1 cellular context compared by ENCODE assay signal in the genomic region with DNA sequence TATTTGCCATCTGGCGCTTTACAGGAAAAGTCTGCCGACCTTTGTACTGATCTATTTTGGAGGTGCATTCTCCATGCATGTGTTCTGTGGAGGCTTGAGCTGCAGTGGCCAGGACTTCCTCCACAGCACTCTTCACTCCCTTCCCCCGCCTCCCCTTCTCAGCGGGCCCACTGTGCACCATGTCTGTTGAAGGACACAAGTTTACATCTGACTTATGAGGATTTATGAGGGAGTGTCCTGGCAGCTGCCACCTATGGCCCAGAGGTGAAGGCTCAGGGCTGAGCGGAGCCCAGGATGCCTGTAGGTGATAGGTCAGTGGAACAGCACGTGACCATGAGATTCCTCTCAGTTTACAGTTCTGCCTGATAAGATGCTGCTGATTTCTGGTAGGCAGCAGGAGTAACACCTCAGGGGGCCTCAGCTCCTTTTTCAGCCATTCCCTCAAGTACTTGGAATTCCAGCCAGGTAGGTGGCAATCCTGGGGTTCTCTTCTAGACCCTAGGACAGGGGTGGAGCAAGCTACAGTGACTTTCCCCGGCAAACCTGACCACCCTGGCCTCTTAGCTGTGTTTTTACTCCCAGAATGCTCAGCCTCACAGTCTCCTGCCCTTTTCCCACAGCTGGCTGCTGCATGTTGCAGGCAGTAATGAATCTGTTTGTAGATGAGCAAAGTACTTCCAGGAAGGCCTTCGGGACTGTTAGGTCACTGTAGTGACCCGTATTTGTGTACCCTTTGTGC.
A peak's percentile ranks its signal among the peaks of the same experiment; 100 is the strongest.
TF ChIP-seq lines count a peak whose summit lies in the region.

No MANE protein-coding gene starts in this region.

TF ChIP-seq in HepG2, 621 proteins besides CTCF, POLR2A, EP300 and RAD21 (continued from another document and continues in another):
- no peak for TF ChIP-seq ZNF17 (CRISPR knock-in tag; IDR thresholded peaks at IDR 0.05)
- peak; percentile 62; the same call in 1 of the 2 replicates for TF ChIP-seq ZSCAN9 (CRISPR knock-in tag; IDR thresholded peaks at IDR 0.05; ENCODE audit: borderline replicate concordance)
- TF ChIP-seq NFE2L1 (CRISPR knock-in tag; IDR thresholded peaks at IDR 0.05; ENCODE audit: borderline replicate concordance): no peak
- no peak for TF ChIP-seq SMAD9 (CRISPR knock-in tag; IDR thresholded peaks at IDR 0.05)
- no peak for TF ChIP-seq ZNF235 (CRISPR knock-in tag; IDR thresholded peaks at IDR 0.05; ENCODE audit: borderline replicate concordance)
- TF ChIP-seq, protein P1, sequence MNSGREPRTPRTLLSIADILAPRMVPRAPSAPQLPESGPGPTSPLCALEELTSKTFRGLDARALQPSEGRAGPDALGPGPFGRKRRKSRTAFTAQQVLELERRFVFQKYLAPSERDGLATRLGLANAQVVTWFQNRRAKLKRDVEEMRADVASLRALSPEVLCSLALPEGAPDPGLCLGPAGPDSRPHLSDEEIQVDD (CRISPR knock-in tag; IDR thresholded peaks at IDR 0.05; ENCODE audit: borderline replicate concordance): no peak
- TF ChIP-seq ZNF350 (CRISPR knock-in tag; IDR thresholded peaks at IDR 0.05; ENCODE audit: borderline replicate concordance, low read depth): peak; percentile 60; the same call in 1 of the 2 replicates
- TF ChIP-seq, protein P2, sequence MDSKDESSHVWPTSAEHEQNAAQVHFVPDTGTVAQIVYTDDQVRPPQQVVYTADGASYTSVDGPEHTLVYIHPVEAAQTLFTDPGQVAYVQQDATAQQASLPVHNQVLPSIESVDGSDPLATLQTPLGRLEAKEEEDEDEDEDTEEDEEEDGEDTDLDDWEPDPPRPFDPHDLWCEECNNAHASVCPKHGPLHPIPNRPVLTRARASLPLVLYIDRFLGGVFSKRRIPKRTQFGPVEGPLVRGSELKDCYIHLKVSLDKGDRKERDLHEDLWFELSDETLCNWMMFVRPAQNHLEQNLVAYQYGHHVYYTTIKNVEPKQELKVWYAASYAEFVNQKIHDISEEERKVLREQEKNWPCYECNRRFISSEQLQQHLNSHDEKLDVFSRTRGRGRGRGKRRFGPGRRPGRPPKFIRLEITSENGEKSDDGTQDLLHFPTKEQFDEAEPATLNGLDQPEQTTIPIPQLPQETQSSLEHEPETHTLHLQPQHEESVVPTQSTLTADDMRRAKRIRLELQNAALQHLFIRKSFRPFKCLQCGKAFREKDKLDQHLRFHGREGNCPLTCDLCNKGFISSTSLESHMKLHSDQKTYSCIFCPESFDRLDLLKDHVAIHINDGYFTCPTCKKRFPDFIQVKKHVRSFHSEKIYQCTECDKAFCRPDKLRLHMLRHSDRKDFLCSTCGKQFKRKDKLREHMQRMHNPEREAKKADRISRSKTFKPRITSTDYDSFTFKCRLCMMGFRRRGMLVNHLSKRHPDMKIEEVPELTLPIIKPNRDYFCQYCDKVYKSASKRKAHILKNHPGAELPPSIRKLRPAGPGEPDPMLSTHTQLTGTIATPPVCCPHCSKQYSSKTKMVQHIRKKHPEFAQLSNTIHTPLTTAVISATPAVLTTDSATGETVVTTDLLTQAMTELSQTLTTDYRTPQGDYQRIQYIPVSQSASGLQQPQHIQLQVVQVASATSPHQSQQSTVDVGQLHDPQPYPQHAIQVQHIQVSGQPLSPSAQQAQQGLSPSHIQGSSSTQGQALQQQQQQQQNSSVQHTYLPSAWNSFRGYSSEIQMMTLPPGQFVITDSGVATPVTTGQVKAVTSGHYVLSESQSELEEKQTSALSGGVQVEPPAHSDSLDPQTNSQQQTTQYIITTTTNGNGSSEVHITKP (CRISPR knock-in tag; IDR thresholded peaks at IDR 0.05; ENCODE audit: low read depth): no peak
- no peak for TF ChIP-seq ZNF550 (CRISPR knock-in tag; IDR thresholded peaks at IDR 0.05; ENCODE audit: borderline replicate concordance)
- TF ChIP-seq, protein P3, sequence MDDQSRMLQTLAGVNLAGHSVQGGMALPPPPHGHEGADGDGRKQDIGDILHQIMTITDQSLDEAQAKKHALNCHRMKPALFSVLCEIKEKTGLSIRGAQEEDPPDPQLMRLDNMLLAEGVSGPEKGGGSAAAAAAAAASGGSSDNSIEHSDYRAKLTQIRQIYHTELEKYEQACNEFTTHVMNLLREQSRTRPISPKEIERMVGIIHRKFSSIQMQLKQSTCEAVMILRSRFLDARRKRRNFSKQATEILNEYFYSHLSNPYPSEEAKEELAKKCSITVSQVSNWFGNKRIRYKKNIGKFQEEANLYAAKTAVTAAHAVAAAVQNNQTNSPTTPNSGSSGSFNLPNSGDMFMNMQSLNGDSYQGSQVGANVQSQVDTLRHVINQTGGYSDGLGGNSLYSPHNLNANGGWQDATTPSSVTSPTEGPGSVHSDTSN (CRISPR knock-in tag; IDR thresholded peaks at IDR 0.05; ENCODE audit: borderline replicate concordance): no peak
- TF ChIP-seq ZNF468 (CRISPR knock-in tag; IDR thresholded peaks at IDR 0.05): no peak
- TF ChIP-seq SIX1 (CRISPR knock-in tag; IDR thresholded peaks at IDR 0.05; ENCODE audit: borderline replicate concordance): no peak
- 0 out of 2 replicates have a peak, but pooled peaks have one; percentile 34 for TF ChIP-seq NR2F2 (IDR thresholded peaks at IDR 0.05; ENCODE audit: borderline replicate concordance, low read depth)
- TF ChIP-seq ZFP36L1 (CRISPR knock-in tag; IDR thresholded peaks at IDR 0.05): 0 out of 2 replicates have a peak, but pooled peaks have one; percentile 15
- TF ChIP-seq, protein P4, sequence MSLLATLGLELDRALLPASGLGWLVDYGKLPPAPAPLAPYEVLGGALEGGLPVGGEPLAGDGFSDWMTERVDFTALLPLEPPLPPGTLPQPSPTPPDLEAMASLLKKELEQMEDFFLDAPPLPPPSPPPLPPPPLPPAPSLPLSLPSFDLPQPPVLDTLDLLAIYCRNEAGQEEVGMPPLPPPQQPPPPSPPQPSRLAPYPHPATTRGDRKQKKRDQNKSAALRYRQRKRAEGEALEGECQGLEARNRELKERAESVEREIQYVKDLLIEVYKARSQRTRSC (CRISPR knock-in tag; IDR thresholded peaks at IDR 0.05; ENCODE audit: low read depth): 0 out of 2 replicates have a peak, but pooled peaks have one; percentile 48
- no peak for TF ChIP-seq ZNF326 (CRISPR knock-in tag; IDR thresholded peaks at IDR 0.05; ENCODE audit: borderline replicate concordance)
- TF ChIP-seq, protein P5, sequence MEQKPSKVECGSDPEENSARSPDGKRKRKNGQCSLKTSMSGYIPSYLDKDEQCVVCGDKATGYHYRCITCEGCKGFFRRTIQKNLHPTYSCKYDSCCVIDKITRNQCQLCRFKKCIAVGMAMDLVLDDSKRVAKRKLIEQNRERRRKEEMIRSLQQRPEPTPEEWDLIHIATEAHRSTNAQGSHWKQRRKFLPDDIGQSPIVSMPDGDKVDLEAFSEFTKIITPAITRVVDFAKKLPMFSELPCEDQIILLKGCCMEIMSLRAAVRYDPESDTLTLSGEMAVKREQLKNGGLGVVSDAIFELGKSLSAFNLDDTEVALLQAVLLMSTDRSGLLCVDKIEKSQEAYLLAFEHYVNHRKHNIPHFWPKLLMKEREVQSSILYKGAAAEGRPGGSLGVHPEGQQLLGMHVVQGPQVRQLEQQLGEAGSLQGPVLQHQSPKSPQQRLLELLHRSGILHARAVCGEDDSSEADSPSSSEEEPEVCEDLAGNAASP (CRISPR knock-in tag; IDR thresholded peaks at IDR 0.05; ENCODE audit: borderline replicate concordance): peak; percentile 40; the same call in 1 of the 2 replicates
- TF ChIP-seq ZNF776 (CRISPR knock-in tag; IDR thresholded peaks at IDR 0.05): 0 out of 2 replicates have a peak, but pooled peaks have one; percentile 44
- no peak for TF ChIP-seq PAWR (CRISPR knock-in tag; IDR thresholded peaks at IDR 0.05; ENCODE audit: borderline replicate concordance)
- TF ChIP-seq, protein P6, sequence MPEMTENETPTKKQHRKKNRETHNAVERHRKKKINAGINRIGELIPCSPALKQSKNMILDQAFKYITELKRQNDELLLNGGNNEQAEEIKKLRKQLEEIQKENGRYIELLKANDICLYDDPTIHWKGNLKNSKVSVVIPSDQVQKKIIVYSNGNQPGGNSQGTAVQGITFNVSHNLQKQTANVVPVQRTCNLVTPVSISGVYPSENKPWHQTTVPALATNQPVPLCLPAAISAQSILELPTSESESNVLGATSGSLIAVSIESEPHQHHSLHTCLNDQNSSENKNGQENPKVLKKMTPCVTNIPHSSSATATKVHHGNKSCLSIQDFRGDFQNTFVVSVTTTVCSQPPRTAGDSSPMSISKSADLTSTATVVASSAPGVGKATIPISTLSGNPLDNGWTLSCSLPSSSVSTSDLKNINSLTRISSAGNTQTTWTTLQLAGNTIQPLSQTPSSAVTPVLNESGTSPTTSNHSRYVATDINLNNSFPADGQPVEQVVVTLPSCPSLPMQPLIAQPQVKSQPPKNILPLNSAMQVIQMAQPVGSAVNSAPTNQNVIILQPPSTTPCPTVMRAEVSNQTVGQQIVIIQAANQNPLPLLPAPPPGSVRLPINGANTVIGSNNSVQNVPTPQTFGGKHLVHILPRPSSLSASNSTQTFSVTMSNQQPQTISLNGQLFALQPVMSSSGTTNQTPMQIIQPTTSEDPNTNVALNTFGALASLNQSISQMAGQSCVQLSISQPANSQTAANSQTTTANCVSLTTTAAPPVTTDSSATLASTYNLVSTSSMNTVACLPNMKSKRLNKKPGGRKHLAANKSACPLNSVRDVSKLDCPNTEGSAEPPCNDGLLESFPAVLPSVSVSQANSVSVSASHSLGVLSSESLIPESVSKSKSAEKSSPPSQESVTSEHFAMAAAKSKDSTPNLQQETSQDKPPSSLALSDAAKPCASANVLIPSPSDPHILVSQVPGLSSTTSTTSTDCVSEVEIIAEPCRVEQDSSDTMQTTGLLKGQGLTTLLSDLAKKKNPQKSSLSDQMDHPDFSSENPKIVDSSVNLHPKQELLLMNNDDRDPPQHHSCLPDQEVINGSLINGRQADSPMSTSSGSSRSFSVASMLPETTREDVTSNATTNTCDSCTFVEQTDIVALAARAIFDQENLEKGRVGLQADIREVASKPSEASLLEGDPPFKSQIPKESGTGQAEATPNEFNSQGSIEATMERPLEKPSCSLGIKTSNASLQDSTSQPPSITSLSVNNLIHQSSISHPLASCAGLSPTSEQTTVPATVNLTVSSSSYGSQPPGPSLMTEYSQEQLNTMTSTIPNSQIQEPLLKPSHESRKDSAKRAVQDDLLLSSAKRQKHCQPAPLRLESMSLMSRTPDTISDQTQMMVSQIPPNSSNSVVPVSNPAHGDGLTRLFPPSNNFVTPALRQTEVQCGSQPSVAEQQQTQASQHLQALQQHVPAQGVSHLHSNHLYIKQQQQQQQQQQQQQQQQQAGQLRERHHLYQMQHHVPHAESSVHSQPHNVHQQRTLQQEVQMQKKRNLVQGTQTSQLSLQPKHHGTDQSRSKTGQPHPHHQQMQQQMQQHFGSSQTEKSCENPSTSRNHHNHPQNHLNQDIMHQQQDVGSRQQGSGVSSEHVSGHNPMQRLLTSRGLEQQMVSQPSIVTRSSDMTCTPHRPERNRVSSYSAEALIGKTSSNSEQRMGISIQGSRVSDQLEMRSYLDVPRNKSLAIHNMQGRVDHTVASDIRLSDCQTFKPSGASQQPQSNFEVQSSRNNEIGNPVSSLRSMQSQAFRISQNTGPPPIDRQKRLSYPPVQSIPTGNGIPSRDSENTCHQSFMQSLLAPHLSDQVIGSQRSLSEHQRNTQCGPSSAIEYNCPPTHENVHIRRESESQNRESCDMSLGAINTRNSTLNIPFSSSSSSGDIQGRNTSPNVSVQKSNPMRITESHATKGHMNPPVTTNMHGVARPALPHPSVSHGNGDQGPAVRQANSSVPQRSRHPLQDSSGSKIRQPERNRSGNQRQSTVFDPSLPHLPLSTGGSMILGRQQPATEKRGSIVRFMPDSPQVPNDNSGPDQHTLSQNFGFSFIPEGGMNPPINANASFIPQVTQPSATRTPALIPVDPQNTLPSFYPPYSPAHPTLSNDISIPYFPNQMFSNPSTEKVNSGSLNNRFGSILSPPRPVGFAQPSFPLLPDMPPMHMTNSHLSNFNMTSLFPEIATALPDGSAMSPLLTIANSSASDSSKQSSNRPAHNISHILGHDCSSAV (CRISPR knock-in tag; IDR thresholded peaks at IDR 0.05; ENCODE audit: borderline replicate concordance): no peak
- TF ChIP-seq, protein P7, sequence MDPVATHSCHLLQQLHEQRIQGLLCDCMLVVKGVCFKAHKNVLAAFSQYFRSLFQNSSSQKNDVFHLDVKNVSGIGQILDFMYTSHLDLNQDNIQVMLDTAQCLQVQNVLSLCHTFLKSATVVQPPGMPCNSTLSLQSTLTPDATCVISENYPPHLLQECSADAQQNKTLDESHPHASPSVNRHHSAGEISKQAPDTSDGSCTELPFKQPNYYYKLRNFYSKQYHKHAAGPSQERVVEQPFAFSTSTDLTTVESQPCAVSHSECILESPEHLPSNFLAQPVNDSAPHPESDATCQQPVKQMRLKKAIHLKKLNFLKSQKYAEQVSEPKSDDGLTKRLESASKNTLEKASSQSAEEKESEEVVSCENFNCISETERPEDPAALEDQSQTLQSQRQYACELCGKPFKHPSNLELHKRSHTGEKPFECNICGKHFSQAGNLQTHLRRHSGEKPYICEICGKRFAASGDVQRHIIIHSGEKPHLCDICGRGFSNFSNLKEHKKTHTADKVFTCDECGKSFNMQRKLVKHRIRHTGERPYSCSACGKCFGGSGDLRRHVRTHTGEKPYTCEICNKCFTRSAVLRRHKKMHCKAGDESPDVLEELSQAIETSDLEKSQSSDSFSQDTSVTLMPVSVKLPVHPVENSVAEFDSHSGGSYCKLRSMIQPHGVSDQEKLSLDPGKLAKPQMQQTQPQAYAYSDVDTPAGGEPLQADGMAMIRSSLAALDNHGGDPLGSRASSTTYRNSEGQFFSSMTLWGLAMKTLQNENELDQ (CRISPR knock-in tag; IDR thresholded peaks at IDR 0.05; ENCODE audit: borderline replicate concordance): peak; percentile 45; the same call in 1 of the 2 replicates
- TF ChIP-seq FOXC1 (CRISPR knock-in tag; IDR thresholded peaks at IDR 0.05; ENCODE audit: borderline replicate concordance): no peak
- TF ChIP-seq, protein P8, sequence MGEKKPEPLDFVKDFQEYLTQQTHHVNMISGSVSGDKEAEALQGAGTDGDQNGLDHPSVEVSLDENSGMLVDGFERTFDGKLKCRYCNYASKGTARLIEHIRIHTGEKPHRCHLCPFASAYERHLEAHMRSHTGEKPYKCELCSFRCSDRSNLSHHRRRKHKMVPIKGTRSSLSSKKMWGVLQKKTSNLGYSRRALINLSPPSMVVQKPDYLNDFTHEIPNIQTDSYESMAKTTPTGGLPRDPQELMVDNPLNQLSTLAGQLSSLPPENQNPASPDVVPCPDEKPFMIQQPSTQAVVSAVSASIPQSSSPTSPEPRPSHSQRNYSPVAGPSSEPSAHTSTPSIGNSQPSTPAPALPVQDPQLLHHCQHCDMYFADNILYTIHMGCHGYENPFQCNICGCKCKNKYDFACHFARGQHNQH (CRISPR knock-in tag; IDR thresholded peaks at IDR 0.05): peak; percentile 84; the same call in 1 of the 2 replicates
- peak; percentile 25; the same call in 1 of the 2 replicates for TF ChIP-seq BRD4 (CRISPR knock-in tag; IDR thresholded peaks at IDR 0.05)
- no peak for TF ChIP-seq SYNCRIP (IDR thresholded peaks at IDR 0.05; ENCODE audit: insufficient read depth, low read depth, low read length)
- no peak for TF ChIP-seq MBNL3 (CRISPR knock-in tag; conservative IDR thresholded peaks at IDR 0.05)
- no peak for TF ChIP-seq EEA1 (CRISPR knock-in tag; IDR thresholded peaks at IDR 0.05; ENCODE audit: borderline replicate concordance)
- TF ChIP-seq, protein P9, sequence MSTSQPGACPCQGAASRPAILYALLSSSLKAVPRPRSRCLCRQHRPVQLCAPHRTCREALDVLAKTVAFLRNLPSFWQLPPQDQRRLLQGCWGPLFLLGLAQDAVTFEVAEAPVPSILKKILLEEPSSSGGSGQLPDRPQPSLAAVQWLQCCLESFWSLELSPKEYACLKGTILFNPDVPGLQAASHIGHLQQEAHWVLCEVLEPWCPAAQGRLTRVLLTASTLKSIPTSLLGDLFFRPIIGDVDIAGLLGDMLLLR (CRISPR knock-in tag; IDR thresholded peaks at IDR 0.05): 0 out of 2 replicates have a peak, but pooled peaks have one; percentile 46
- peak; percentile 92 for TF ChIP-seq SKI (IDR thresholded peaks at IDR 0.05; ENCODE audit: partially characterized antibody)
